In the genomic region with DNA sequence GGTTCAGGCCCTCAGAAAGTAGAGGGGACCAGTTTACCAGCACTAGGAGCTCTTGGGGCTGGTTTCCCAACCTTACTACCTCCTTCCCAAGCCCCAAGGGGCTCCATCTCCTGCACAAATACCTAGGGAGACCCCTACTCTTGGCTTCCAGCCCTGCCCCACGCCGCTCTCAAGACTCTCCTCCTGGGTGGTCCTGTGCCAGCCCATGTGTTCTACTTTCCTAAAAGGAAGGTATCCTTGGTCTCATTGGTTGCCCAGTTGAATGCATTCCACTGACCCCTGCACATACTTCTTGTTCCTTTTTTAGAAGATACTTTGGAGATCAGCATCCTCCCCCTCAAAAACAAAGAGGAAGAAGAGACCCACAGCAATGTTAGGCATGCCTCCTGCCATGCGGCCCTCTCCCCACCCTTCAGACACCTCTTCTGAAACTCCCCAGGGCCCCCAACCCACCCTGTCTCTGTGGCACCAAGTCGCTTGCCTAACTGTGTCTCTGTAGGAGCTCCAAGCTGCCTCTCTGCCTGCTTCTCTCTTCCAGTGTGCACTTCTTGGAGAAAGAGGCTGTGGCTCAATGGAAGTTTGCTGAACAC, we compare ENCODE assay signal across 20 cellular contexts. TPM values are rescaled to one million over a fixed set of nuclear protein-coding genes. Genes with fewer than 3 reads are reported as not detected.
"Had no signal": no experiment of that assay in that cellular context is flagged by ENCODE, and none has a peak within 500 bp of the region (broad histone marks: within the 10 kb centered on the region; RNA-seq: fewer than 3 reads in every experiment).

No MANE protein-coding gene starts in this region.

- ATAC-seq: activated CD4-positive, CD25-positive, alpha-beta regulatory T cell treated with anti-CD3 and anti-CD28 coated beads, Interleukin-2, amount 50 U/mL, for 24 hours; activated naive CD8-positive, alpha-beta T cell treated with anti-CD3 and anti-CD28 coated beads, Interleukin-2, amount 50 U/mL, for 24 hours; activated T-cell treated with anti-CD3 and anti-CD28 coated beads, Interleukin-2, amount 50 U/mL, for 4 hours; gastroesophageal sphincter; left ventricle myocardium superior; stimulated activated naive CD8-positive, alpha-beta T cell treated with anti-CD3 and anti-CD28 coated beads, Interleukin-15, amount 100 ng/mL, for 72 hours had no signal

- H3K4me3 ChIP-seq: ascending aorta, gastroesophageal sphincter, hepatocyte, ovary, thoracic aorta had no signal

- H3K36me3 ChIP-seq: ascending aorta, gastroesophageal sphincter, ovary, thoracic aorta had no signal

- H3K27ac ChIP-seq: ascending aorta, gastroesophageal sphincter, hepatocyte, ovary, thoracic aorta had no signal

- H2AFZ ChIP-seq: hepatocyte had no signal

- DNase-seq: activated CD4-positive, alpha-beta T cell treated with anti-CD3 and anti-CD28 coated beads, Interleukin-2, amount 50 U/mL, for 4 hours; activated naive CD4-positive, alpha-beta T cell; activated naive CD8-positive, alpha-beta T cell treated with anti-CD3 and anti-CD28 coated beads, Interleukin-2, amount 50 U/mL, for 24 hours; activated T-cell treated with anti-CD3 and anti-CD28 coated beads, Interleukin-2, amount 50 U/mL, for 4 hours; effector CD8-positive, alpha-beta T cell; left ventricle myocardium superior; mesendoderm; nephron progenitor cell; ovary; stimulated activated CD4-positive, alpha-beta T cell treated with anti-CD3 and anti-CD28 coated beads, Interleukin-15, amount 100 ng/mL, for 24 hours; stimulated activated CD4-positive, alpha-beta T cell treated with anti-CD3 and anti-CD28 coated beads, Interleukin-4, amount 100 ng/mL, for 24 hours; stimulated activated naive CD8-positive, alpha-beta T cell treated with anti-CD3 and anti-CD28 coated beads, Interleukin-15, amount 100 ng/mL, for 72 hours; T-helper 1 cell had no signal

- H3K4me2 ChIP-seq: hepatocyte had no signal

- H3K27me3 ChIP-seq: ascending aorta, ovary had no signal

- H3K9me3 ChIP-seq: ascending aorta, gastroesophageal sphincter, ovary, thoracic aorta had no signal

RNA-seq across cellular contexts. Expression of a gene that starts 4.1 kb away (rescaled TPM):
- total RNA-seq: activated T-cell treated with anti-CD3 and anti-CD28 coated beads, Interleukin-2, amount 50 U/mL, for 4 hours; ascending aorta; gastroesophageal sphincter; hepatocyte; kidney epithelial cell; left ventricle myocardium superior; ovary; renal cortical epithelial cell; thoracic aorta had no signal
- polyA plus RNA-seq: hepatocyte, ovary had no signal

RNA-seq across cellular contexts. Expression of a gene that starts 4.6 kb away (rescaled TPM):
- total RNA-seq: renal cortical epithelial cell had no signal

RNA-seq across cellular contexts. Expression of a gene that starts 50.0 kb away (rescaled TPM):
- total RNA-seq: ascending aorta had no signal
- polyA plus RNA-seq: hepatocyte had no signal
